ENCODE assay signal across 10 cellular contexts in the genomic region with DNA sequence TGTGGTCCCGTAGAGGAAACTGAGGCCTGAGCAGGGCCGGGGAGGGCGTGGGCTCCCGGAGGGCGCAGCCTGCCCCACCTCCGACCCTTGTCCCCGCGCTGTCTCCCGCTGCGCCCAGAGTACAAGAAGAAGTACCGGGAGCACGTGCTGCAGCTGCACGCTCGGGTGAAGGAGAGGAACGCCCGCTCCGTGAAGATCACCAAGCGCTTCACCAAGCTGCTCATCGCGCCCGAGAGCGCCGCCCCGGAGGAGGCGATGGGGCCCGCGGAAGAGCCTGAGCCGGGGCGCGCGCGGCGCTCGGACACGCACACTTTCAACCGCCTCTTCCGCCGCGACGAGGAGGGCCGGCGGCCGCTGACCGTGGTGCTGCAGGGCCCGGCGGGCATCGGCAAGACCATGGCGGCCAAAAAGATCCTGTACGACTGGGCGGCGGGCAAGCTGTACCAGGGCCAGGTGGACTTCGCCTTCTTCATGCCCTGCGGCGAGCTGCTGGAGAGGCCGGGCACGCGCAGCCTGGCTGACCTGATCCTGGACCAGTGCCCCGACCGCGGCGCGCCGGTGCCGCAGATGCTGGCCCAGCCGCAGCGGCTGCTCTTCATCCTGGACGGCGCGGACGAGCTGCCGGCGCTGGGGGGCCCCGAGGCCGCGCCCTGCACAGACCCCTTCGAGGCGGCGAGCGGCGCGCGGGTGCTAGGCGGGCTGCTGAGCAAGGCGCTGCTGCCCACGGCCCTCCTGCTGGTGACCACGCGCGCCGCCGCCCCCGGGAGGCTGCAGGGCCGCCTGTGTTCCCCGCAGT. TPM values are rescaled to one million over a fixed set of nuclear protein-coding genes. Genes with fewer than 3 reads are reported as not detected.
DNase-seq lines count a peak whose midpoint lies in the region; ATAC-seq and FAIRE-seq lines count a peak whose summit lies in the region.
"Had no signal": no experiment of that assay in that cellular context is flagged by ENCODE, and none has a peak within 500 bp of the region (broad histone marks: within the 10 kb centered on the region; RNA-seq: fewer than 3 reads in every experiment).

No MANE protein-coding gene starts in this region.

- peaks cover 51% of the 10 kb centered on the region for H3K27me3 Mint-ChIP-seq in activated T-helper 2 cell treated with anti-CD3 and anti-CD28 coated beads, Interferon-gamma antibody, Interleukin-2, Interleukin-4, amounts not matched to agents 10 μg/mL and 5 μg/mL and 100 μg/mL, durations not matched to agents 14 hours and 24 hours and 36 hours (ENCODE audit: low read depth)

- H3K4me1 Mint-ChIP-seq in activated T-helper 2 cell treated with anti-CD3 and anti-CD28 coated beads, Interferon-gamma antibody, Interleukin-2, Interleukin-4, amounts not matched to agents 10 μg/mL and 5 μg/mL and 100 μg/mL, durations not matched to agents 14 hours and 24 hours and 36 hours (ENCODE audit: low read depth): peaks cover 37% of the 10 kb centered on the region

- intact Hi-C loops in Right ventricle myocardium inferior (cut with DNase I): no loop called here
- intact Hi-C loops in cardiac septum (cut with DNase I): no loop called here
- intact Hi-C loops in activated T-helper 2 cell treated with anti-CD3 and anti-CD28 coated beads, Interferon-gamma antibody, Interleukin-2, Interleukin-4, amounts not matched to agents 10 μg/mL and 5 μg/mL and 100 μg/mL, durations not matched to agents 14 hours and 24 hours and 36 hours (cut with micrococcal nuclease): no loop called here

- no peaks in the 10 kb centered on the region for H3K9me3 ChIP-seq in iPS-18c (ENCODE audit: control insufficient read depth, insufficient read depth, low read length)

- peaks cover 24% of the 10 kb centered on the region for H3K36me3 Mint-ChIP-seq in activated T-helper 2 cell treated with anti-CD3 and anti-CD28 coated beads, Interferon-gamma antibody, Interleukin-2, Interleukin-4, amounts not matched to agents 10 μg/mL and 5 μg/mL and 100 μg/mL, durations not matched to agents 14 hours and 24 hours and 36 hours (ENCODE audit: low read depth)

- FAIRE-seq in GM19239 (lab: Jason Lieb, UNC): no peak
- FAIRE-seq: G401.6 had no signal

- peak overlapping the region; percentile 70 for H3K4me3 Mint-ChIP-seq in activated T-helper 2 cell treated with anti-CD3 and anti-CD28 coated beads, Interferon-gamma antibody, Interleukin-2, Interleukin-4, amounts not matched to agents 10 μg/mL and 5 μg/mL and 100 μg/mL, durations not matched to agents 14 hours and 24 hours and 36 hours (ENCODE audit: low read depth)

- peak; percentile 20 for ATAC-seq in Right ventricle myocardium inferior
- ATAC-seq in stimulated activated naive CD8-positive, alpha-beta T cell treated with anti-CD3 and anti-CD28 coated beads, Interleukin-15, Interleukin-2, amounts not matched to agents 100 U/mL and 50 U/mL, for 24 hours: peak; percentile 16

- no peak overlapping the region for H3K27ac Mint-ChIP-seq in activated T-helper 2 cell treated with anti-CD3 and anti-CD28 coated beads, Interferon-gamma antibody, Interleukin-2, Interleukin-4, amounts not matched to agents 10 μg/mL and 5 μg/mL and 100 μg/mL, durations not matched to agents 14 hours and 24 hours and 36 hours

- H3K4me3 ChIP-seq in iPS-18c (ENCODE audit: insufficient read depth, low read depth, low read length): peak overlapping the region; percentile 28; the same call in 1 of the 2 replicates

- DNase-seq in Right ventricle myocardium inferior (ENCODE audit: missing footprints) (peak; percentile 80), cardiac septum (ENCODE audit: low spot score) (no peak), anterior cingulate cortex (lab: John Stamatoyannopoulos, UW) (no peak), NCI-H524 (lab: John Stamatoyannopoulos, UW) (no peak), GM19239 (ENCODE audit: insufficient read length, low spot score) (no peak)
- DNase-seq in activated T-helper 2 cell treated with anti-CD3 and anti-CD28 coated beads, Interferon-gamma antibody, Interleukin-2, Interleukin-4, amounts not matched to agents 10 μg/mL and 5 μg/mL and 100 μg/mL, durations not matched to agents 14 hours and 24 hours and 36 hours (ENCODE audit: low spot score): peak; percentile 50
- peak; percentile 46 for DNase-seq in stimulated activated naive CD8-positive, alpha-beta T cell treated with anti-CD3 and anti-CD28 coated beads, Interleukin-15, Interleukin-2, amounts not matched to agents 100 U/mL and 50 U/mL, for 24 hours

- peaks cover 11% of the 10 kb centered on the region for H3K9me3 Mint-ChIP-seq in activated T-helper 2 cell treated with anti-CD3 and anti-CD28 coated beads, Interferon-gamma antibody, Interleukin-2, Interleukin-4, amounts not matched to agents 10 μg/mL and 5 μg/mL and 100 μg/mL, durations not matched to agents 14 hours and 24 hours and 36 hours

RNA-seq across cellular contexts. Expression of gene NLRP6, which starts 2.0 kb away (rescaled TPM):
- total RNA-seq in Right ventricle myocardium inferior: 0.14 TPM
- 0.19 TPM for total RNA-seq in cardiac septum
- total RNA-seq in activated T-helper 2 cell treated with anti-CD3 and anti-CD28 coated beads, Interferon-gamma antibody, Interleukin-2, Interleukin-4, amounts not matched to agents 10 μg/mL and 5 μg/mL and 100 μg/mL, durations not matched to agents 14 hours and 24 hours and 36 hours: 0.97 and 1.1 TPM in 2 replicates

RNA-seq across cellular contexts. Expression of gene PGGHG, which starts 8.8 kb away (rescaled TPM):
- 10.0 TPM for total RNA-seq in Right ventricle myocardium inferior
- total RNA-seq in cardiac septum: 11.0 TPM
- total RNA-seq in activated T-helper 2 cell treated with anti-CD3 and anti-CD28 coated beads, Interferon-gamma antibody, Interleukin-2, Interleukin-4, amounts not matched to agents 10 μg/mL and 5 μg/mL and 100 μg/mL, durations not matched to agents 14 hours and 24 hours and 36 hours: 62.0 and 62.8 TPM in 2 replicates

RNA-seq across cellular contexts. Expression of gene IFITM5, which starts 19.2 kb away (rescaled TPM):
- total RNA-seq in Right ventricle myocardium inferior (not detected), cardiac septum (not detected)
- not detected in 2 replicates for total RNA-seq in activated T-helper 2 cell treated with anti-CD3 and anti-CD28 coated beads, Interferon-gamma antibody, Interleukin-2, Interleukin-4, amounts not matched to agents 10 μg/mL and 5 μg/mL and 100 μg/mL, durations not matched to agents 14 hours and 24 hours and 36 hours
- total RNA-seq: T-helper 2 cell treated with Interferon-gamma antibody and Interleukin-4, amounts not matched to agents 100 ng/mL and 5 ng/mL, for 36 hours had no signal

RNA-seq across cellular contexts. Expression of gene IFITM2, which starts 27.5 kb away (rescaled TPM):
- total RNA-seq in Right ventricle myocardium inferior (253 TPM), cardiac septum (215 TPM)
- total RNA-seq in activated T-helper 2 cell treated with anti-CD3 and anti-CD28 coated beads, Interferon-gamma antibody, Interleukin-2, Interleukin-4, amounts not matched to agents 10 μg/mL and 5 μg/mL and 100 μg/mL, durations not matched to agents 14 hours and 24 hours and 36 hours: 680 and 689 TPM in 2 replicates

RNA-seq across cellular contexts. Expression of gene IFITM1, which starts 33.7 kb away (rescaled TPM):
- total RNA-seq in Right ventricle myocardium inferior (125 TPM), cardiac septum (123 TPM)
- 256 and 260 TPM in 2 replicates for total RNA-seq in activated T-helper 2 cell treated with anti-CD3 and anti-CD28 coated beads, Interferon-gamma antibody, Interleukin-2, Interleukin-4, amounts not matched to agents 10 μg/mL and 5 μg/mL and 100 μg/mL, durations not matched to agents 14 hours and 24 hours and 36 hours

Comparison
In these comparisons a context has a peak if more than half of its experiments do, and no peak if none do; other contexts are left out.
1. DNase-seq: peak in Right ventricle myocardium inferior (single experiment), activated T-helper 2 cell treated with anti-CD3 and anti-CD28 coated beads, Interferon-gamma antibody, Interleukin-2, Interleukin-4, amounts not matched to agents 10 μg/mL and 5 μg/mL and 100 μg/mL, durations not matched to agents 14 hours and 24 hours and 36 hours (single experiment) and stimulated activated naive CD8-positive, alpha-beta T cell treated with anti-CD3 and anti-CD28 coated beads, Interleukin-15, Interleukin-2, amounts not matched to agents 100 U/mL and 50 U/mL, for 24 hours (single experiment); none in cardiac septum (single experiment), anterior cingulate cortex (0 of 58), NCI-H524 (0 of 2) and GM19239 (single experiment).